In the genomic region with DNA sequence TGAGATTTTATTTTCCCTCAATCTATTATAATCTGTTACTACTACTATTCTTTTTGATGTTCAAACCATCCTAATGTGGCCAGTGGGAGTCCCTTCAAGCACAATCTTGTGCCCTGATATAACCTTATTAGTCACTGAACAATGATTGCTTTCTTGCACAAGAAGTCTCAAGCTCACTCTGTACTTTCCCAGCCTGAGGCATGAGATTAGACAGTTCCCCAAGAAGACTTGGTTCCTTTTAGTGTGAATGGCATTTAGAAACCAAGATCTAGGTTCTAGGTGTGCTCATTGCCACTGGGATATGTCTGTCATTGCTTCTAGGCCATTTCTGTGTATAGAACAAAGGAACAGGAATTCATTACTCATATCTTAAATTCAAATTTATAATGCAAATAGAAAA, we compare ENCODE assay signal across 23 cellular contexts. TPM values are rescaled to one million over a fixed set of nuclear protein-coding genes. Genes with fewer than 3 reads are reported as not detected.
A peak's percentile ranks its signal among the peaks of the same experiment; 100 is the strongest.
DNase-seq lines count a peak whose midpoint lies in the region; ATAC-seq, FAIRE-seq and TF ChIP-seq lines count a peak whose summit lies in the region.
"Had no signal": no experiment of that assay in that cellular context is flagged by ENCODE, and none has a peak within 500 bp of the region (broad histone marks: within the 10 kb centered on the region; RNA-seq: fewer than 3 reads in every experiment).

No MANE protein-coding gene starts in this region.

- H2BK20ac ChIP-seq in IMR-90 (ENCODE audit: low read depth, low read length), result no peak overlapping the region

- H4K8ac ChIP-seq in IMR-90 (ENCODE audit: low read depth in 2 of 2, low read length in 2 of 2), result no peak overlapping the region

- no peak overlapping the region for H2AK5ac ChIP-seq in IMR-90 (ENCODE audit: low read depth, low read length)

- H3K79me1 ChIP-seq in IMR-90 (ENCODE audit: low read depth in 1 of 2, low read length in 2 of 2), result no peaks in the 10 kb centered on the region

- H3K27me3 ChIP-seq in IMR-90 (ENCODE audit: control insufficient read depth, insufficient read depth, low read length), result no peaks in the 10 kb centered on the region
- H3K27me3 ChIP-seq in small intestine (ENCODE audit: control insufficient read depth in 2 of 2, insufficient read depth in 2 of 2, low read length in 2 of 2), result no peaks in the 10 kb centered on the region
- H3K27me3 ChIP-seq: right atrium auricular region, transverse colon had no signal

- H3K9me1 ChIP-seq in IMR-90 (ENCODE audit: insufficient read depth, low read length), result no peaks in the 10 kb centered on the region

- no peak overlapping the region for H3K27ac Mint-ChIP-seq in activated CD8-positive, alpha-beta memory T cell treated with anti-CD3 and anti-CD28 coated beads, Interleukin-2, amount 10 ng/mL, durations not matched to agents 7 days and 5 days
- H3K27ac Mint-ChIP-seq: activated naive CD8-positive, alpha-beta T cell; activated T-helper 17 cell treated with anti-CD3 and anti-CD28 coated beads, Interleukin-2, amount 50 U/mL, for 72 hours; naive thymus-derived CD4-positive, alpha-beta T cell had no signal

- peak; percentile 7 for DNase-seq in IMR-90
- peak; percentile 55 for DNase-seq in amniotic epithelial cell (ENCODE audit: low read depth)
- DNase-seq in fibroblast of the aortic adventitia (ENCODE audit: low read depth), result peak; percentile 11
- peak; percentile 48 for DNase-seq in small intestine
- DNase-seq in activated CD8-positive, alpha-beta memory T cell treated with anti-CD3 and anti-CD28 coated beads, Interleukin-2, amount 10 ng/mL, durations not matched to agents 7 days and 5 days, result no peak
- no peak for DNase-seq in lower leg skin (ENCODE audit: low spot score in 2 of 2)
- no peak for DNase-seq in GOT3 (lab: John Stamatoyannopoulos, UW)
- DNase-seq in germinal center (ENCODE audit: low spot score), result no peak
- DNase-seq: activated CD4-positive, alpha-beta T cell treated with anti-CD3 and anti-CD28 coated beads for 4 hours; CD8-positive, alpha-beta memory T cell; effector CD8-positive, alpha-beta T cell; naive thymus-derived CD4-positive, alpha-beta T cell; NCI-H1417; NCI-H524; SW 1271; transverse colon had no signal

- no peak for TF ChIP-seq CTCF in IMR-90 (conservative IDR thresholded peaks at IDR 0.05; ENCODE audit: low read depth, low read length)
- TF ChIP-seq CTCF in fibroblast of the aortic adventitia (IDR thresholded peaks at IDR 0.05; ENCODE audit: insufficient read depth, low read length), result no peak
- TF ChIP-seq CTCF in lower leg skin (IDR thresholded peaks at IDR 0.05), result no peak

- H2BK15ac ChIP-seq in IMR-90 (ENCODE audit: low read depth, low read length), result no peak overlapping the region

- H3K27me3 Mint-ChIP-seq in activated CD8-positive, alpha-beta memory T cell treated with anti-CD3 and anti-CD28 coated beads, Interleukin-2, amount 10 ng/mL, durations not matched to agents 7 days and 5 days, result no peaks in the 10 kb centered on the region
- H3K27me3 Mint-ChIP-seq: activated naive CD8-positive, alpha-beta T cell; activated T-helper 17 cell treated with anti-CD3 and anti-CD28 coated beads, Interleukin-2, amount 50 U/mL, for 72 hours; naive thymus-derived CD4-positive, alpha-beta T cell had no signal

- H3K9ac ChIP-seq in IMR-90 (ENCODE audit: low read depth, low read length), result no peak overlapping the region

- H3K36me3 ChIP-seq in IMR-90 (ENCODE audit: control insufficient read depth, insufficient read depth, low read length) (no peaks in the 10 kb centered on the region), small intestine (ENCODE audit: control insufficient read depth in 2 of 2, insufficient read depth in 2 of 2, low read length in 2 of 2) (no peaks in the 10 kb centered on the region)
- H3K36me3 ChIP-seq: right atrium auricular region, transverse colon had no signal

- H3K4ac ChIP-seq in IMR-90 (ENCODE audit: low read depth, low read length), result no peak overlapping the region

- H3K4me1 Mint-ChIP-seq in activated CD8-positive, alpha-beta memory T cell treated with anti-CD3 and anti-CD28 coated beads, Interleukin-2, amount 10 ng/mL, durations not matched to agents 7 days and 5 days, result no peaks in the 10 kb centered on the region
- H3K4me1 Mint-ChIP-seq: activated T-helper 17 cell treated with anti-CD3 and anti-CD28 coated beads, Interleukin-2, amount 50 U/mL, for 72 hours; CD8-positive, alpha-beta memory T cell had no signal

- no peak overlapping the region for H3K4me3 Mint-ChIP-seq in activated CD8-positive, alpha-beta memory T cell treated with anti-CD3 and anti-CD28 coated beads, Interleukin-2, amount 10 ng/mL, durations not matched to agents 7 days and 5 days
- H3K4me3 Mint-ChIP-seq: activated naive CD8-positive, alpha-beta T cell; activated T-helper 17 cell treated with anti-CD3 and anti-CD28 coated beads, Interleukin-2, amount 50 U/mL, for 72 hours; CD8-positive, alpha-beta memory T cell; naive thymus-derived CD4-positive, alpha-beta T cell had no signal

- no TSS peak for BruUV-seq in IMR-90 (replicated peaks; lab: Mats Ljungman, UMichigan)

- H2AFZ ChIP-seq in IMR-90 (replicated peaks; ENCODE audit: low read length, poor library complexity), result no peak overlapping the region

- in situ Hi-C loops in IMR-90 (cut with MboI; ENCODE audit: low sequenced_read_pairs), result no loop called here

- POLR2A ChIA-PET in IMR-90 (lab: Charles Lee; ENCODE audit: unreplicated experiment), result no interaction called here

- no peak for TF ChIP-seq RAD21 in IMR-90 (IDR thresholded peaks at IDR 0.05; ENCODE audit: low read length)

- no peak overlapping the region for H4K5ac ChIP-seq in IMR-90 (ENCODE audit: low read depth, low read length)

- CTCF ChIA-PET in IMR-90 (lab: Yijun Ruan, JAX), result no interaction called here
- CTCF ChIA-PET in activated CD8-positive, alpha-beta memory T cell treated with anti-CD3 and anti-CD28 coated beads, Interleukin-2, amount 10 ng/mL, durations not matched to agents 7 days and 5 days (lab: Charles Lee), result no interaction called here

- H3K4me1 ChIP-seq in IMR-90 (ENCODE audit: control insufficient read depth, insufficient read depth, low read length) (no peaks in the 10 kb centered on the region), small intestine (ENCODE audit: control insufficient read depth in 2 of 2, insufficient read depth in 1 of 2, low read depth in 1 of 2, low read length in 1 of 2) (no peaks in the 10 kb centered on the region)
- H3K4me1 ChIP-seq: right atrium auricular region, transverse colon had no signal

- dilution Hi-C loops in IMR-90 (cut with HindIII; ENCODE audit: low sequenced_read_pairs, unreplicated experiment), result no loop called here

- no peaks in the 10 kb centered on the region for H3K36me3 Mint-ChIP-seq in activated CD8-positive, alpha-beta memory T cell treated with anti-CD3 and anti-CD28 coated beads, Interleukin-2, amount 10 ng/mL, durations not matched to agents 7 days and 5 days
- H3K36me3 Mint-ChIP-seq: activated naive CD8-positive, alpha-beta T cell; CD8-positive, alpha-beta memory T cell had no signal

- no peak overlapping the region for H3K14ac ChIP-seq in IMR-90 (replicated peaks; ENCODE audit: low read depth, low read length)

- ATAC-seq in IMR-90 (ENCODE audit: low read depth), result no peak
- no peak for ATAC-seq in activated CD8-positive, alpha-beta memory T cell treated with anti-CD3 and anti-CD28 coated beads, Interleukin-2, amount 10 ng/mL, durations not matched to agents 7 days and 5 days
- ATAC-seq: activated T-helper 17 cell treated with anti-CD3 and anti-CD28 coated beads, Interleukin-2, amount 50 U/mL, for 72 hours; naive thymus-derived CD4-positive, alpha-beta T cell; Right ventricle myocardium inferior had no signal

- H3K56ac ChIP-seq in IMR-90 (ENCODE audit: extremely low read depth, insufficient read depth, low read length), result no peak overlapping the region

- no peaks in the 10 kb centered on the region for H3K9me3 Mint-ChIP-seq in activated CD8-positive, alpha-beta memory T cell treated with anti-CD3 and anti-CD28 coated beads, Interleukin-2, amount 10 ng/mL, durations not matched to agents 7 days and 5 days (ENCODE audit: low read depth)
- H3K9me3 Mint-ChIP-seq: activated T-helper 17 cell treated with anti-CD3 and anti-CD28 coated beads, Interleukin-2, amount 50 U/mL, for 72 hours; CD8-positive, alpha-beta memory T cell; naive thymus-derived CD4-positive, alpha-beta T cell had no signal

- no peak overlapping the region for H2BK5ac ChIP-seq in IMR-90 (ENCODE audit: low read depth, low read length, poor library complexity, severe bottlenecking)

- H3K9me3 ChIP-seq in IMR-90 (ENCODE audit: control insufficient read depth, insufficient read depth, low read length) (no peaks in the 10 kb centered on the region), small intestine (ENCODE audit: control insufficient read depth, low read depth) (no peaks in the 10 kb centered on the region)
- H3K9me3 ChIP-seq: right atrium auricular region, transverse colon had no signal

- H2AK9ac ChIP-seq in IMR-90 (replicated peaks; ENCODE audit: low read depth, low read length, poor library complexity), result no peak overlapping the region

- intact Hi-C loops in IMR-90 (cut with micrococcal nuclease), result no loop called here
- intact Hi-C loops in lower leg skin (cut with DNase I; ENCODE audit: low total_unique reads), result no loop called here

- no peak overlapping the region for H4K91ac ChIP-seq in IMR-90 (ENCODE audit: insufficient read depth, low read depth, low read length)

- H3K18ac ChIP-seq in IMR-90 (ENCODE audit: low read depth, low read length), result no peak overlapping the region

- no peaks in the 10 kb centered on the region for H4K20me1 ChIP-seq in IMR-90 (ENCODE audit: insufficient read depth, low read length)

- TF ChIP-seq POLR2A in IMR-90 (IDR thresholded peaks at IDR 0.05; ENCODE audit: low read depth, low read length) (no peak), lower leg skin (IDR thresholded peaks at IDR 0.05) (no peak)

- no peak for FAIRE-seq in small intestine (lab: Jason Lieb, UNC)

- H3K4me3 ChIP-seq in IMR-90 (ENCODE audit: insufficient read depth, low read depth, low read length) (no peak overlapping the region), fibroblast of the aortic adventitia (ENCODE audit: low read depth, low read length) (no peak overlapping the region), small intestine (ENCODE audit: low read depth in 1 of 2, low read length in 2 of 2) (no peak overlapping the region), lower leg skin (ENCODE audit: low read depth, poor library complexity, severe bottlenecking) (no peak overlapping the region)
- H3K4me3 ChIP-seq: right atrium auricular region, transverse colon had no signal

- H2BK120ac ChIP-seq in IMR-90 (ENCODE audit: low read depth, low read length), result no peak overlapping the region

- H3K23ac ChIP-seq in IMR-90 (ENCODE audit: low read depth, low read length), result no peak overlapping the region

- no peak overlapping the region for H3K27ac ChIP-seq in IMR-90 (ENCODE audit: insufficient read depth, low read length)
- no peak overlapping the region for H3K27ac ChIP-seq in small intestine (ENCODE audit: low read depth in 1 of 2, low read length in 1 of 2)
- H3K27ac ChIP-seq: right atrium auricular region, transverse colon had no signal

- no peak overlapping the region for H3K4me2 ChIP-seq in IMR-90 (ENCODE audit: low read depth, low read length)

RNA-seq across cellular contexts. Expression of a gene that starts 28.0 kb away (rescaled TPM):
- total RNA-seq in IMR-90 (2012; rRNA removed) (8.6 and 11.9 TPM in 2 replicates), fibroblast of the aortic adventitia (ENCODE audit: low replicate concordance) (17.4 and 17.7 TPM in 2 replicates), lower leg skin (10 to 100 TPM; 10.5 to 23.5 (median 19.7) TPM)
- polyA plus RNA-seq in IMR-90 (2012; rRNA removed) (2.8 and 3.9 TPM in 2 replicates), small intestine (1 to 10 TPM; 6.5 to 8.9 (median 7.6) TPM)
- polyA plus RNA-seq in IMR-90 (2012; cell fraction: cytosol; rRNA removed), result 0.55 and 0.96 TPM in 2 replicates
- polyA plus RNA-seq in IMR-90 (2012; cell fraction: nucleus; rRNA removed; ENCODE audit: low replicate concordance), result 0.33 and 4.0 TPM in 2 replicates
- 10 to 100 TPM; 15.3 to 15.8 TPM for total RNA-seq in activated CD8-positive, alpha-beta memory T cell treated with anti-CD3 and anti-CD28 coated beads, Interleukin-2, amount 10 ng/mL, durations not matched to agents 7 days and 5 days

RNA-seq across cellular contexts. Expression of a gene that starts 59.6 kb away (rescaled TPM):
- not detected in 2 replicates for total RNA-seq in IMR-90 (2012; rRNA removed)
- polyA plus RNA-seq in IMR-90 (2012; rRNA removed), result not detected in 2 replicates
- not detected in 2 replicates for polyA plus RNA-seq in IMR-90 (2012; cell fraction: cytosol; rRNA removed)
- polyA plus RNA-seq in IMR-90 (2012; cell fraction: nucleus; rRNA removed; ENCODE audit: low replicate concordance), result not detected in 2 replicates
- total RNA-seq in fibroblast of the aortic adventitia (ENCODE audit: low replicate concordance), result 0.09 TPM in 1 of 2 replicates, not detected in the other
- 1 to 10 TPM; 1.6 to 4.1 (median 2.7) TPM for polyA plus RNA-seq in small intestine
- 1 to 10 TPM; 2.0 to 3.0 TPM for total RNA-seq in activated CD8-positive, alpha-beta memory T cell treated with anti-CD3 and anti-CD28 coated beads, Interleukin-2, amount 10 ng/mL, durations not matched to agents 7 days and 5 days
- total RNA-seq in lower leg skin, result 1 to 10 TPM; 1.3 to 4.2 (median 2.6) TPM
- total RNA-seq: chondrocyte, mesenteric fat pad, osteoblast, right atrium auricular region had no signal

RNA-seq across cellular contexts. Expression of a gene that starts 59.7 kb away (rescaled TPM):
- total RNA-seq in IMR-90 (2012; rRNA removed) (not detected in 2 replicates), fibroblast of the aortic adventitia (ENCODE audit: low replicate concordance) (not detected in 2 replicates), lower leg skin (not detected)
- polyA plus RNA-seq in IMR-90 (2012; rRNA removed) (not detected in 2 replicates), small intestine (not detected)
- not detected in 2 replicates for polyA plus RNA-seq in IMR-90 (2012; cell fraction: cytosol; rRNA removed)
- not detected in 2 replicates for polyA plus RNA-seq in IMR-90 (2012; cell fraction: nucleus; rRNA removed; ENCODE audit: low replicate concordance)
- total RNA-seq in activated CD8-positive, alpha-beta memory T cell treated with anti-CD3 and anti-CD28 coated beads, Interleukin-2, amount 10 ng/mL, durations not matched to agents 7 days and 5 days, result not detected
- total RNA-seq: activated T-helper 17 cell treated with anti-CD3 and anti-CD28 coated beads, Interleukin-2, amount 50 U/mL, for 72 hours; CD8-positive, alpha-beta memory T cell; chondrocyte; mesenteric fat pad; naive thymus-derived CD4-positive, alpha-beta T cell; osteoblast; right atrium auricular region; Right ventricle myocardium inferior; transverse colon had no signal
- polyA plus RNA-seq: CD8-positive, alpha-beta memory T cell; naive thymus-derived CD4-positive, alpha-beta T cell had no signal

Comparison
In these comparisons a context has a peak if more than half of its experiments do, and no peak if none do; other contexts are left out.
1. DNase-seq: peak in IMR-90 (single experiment), amniotic epithelial cell (single experiment), fibroblast of the aortic adventitia (single experiment) and small intestine (single experiment); none in activated CD8-positive, alpha-beta memory T cell treated with anti-CD3 and anti-CD28 coated beads, Interleukin-2, amount 10 ng/mL, durations not matched to agents 7 days and 5 days (single experiment), lower leg skin (0 of 2), GOT3 (single experiment) and germinal center (single experiment).